ENCODE assay signal across 8 cellular contexts in the genomic region with DNA sequence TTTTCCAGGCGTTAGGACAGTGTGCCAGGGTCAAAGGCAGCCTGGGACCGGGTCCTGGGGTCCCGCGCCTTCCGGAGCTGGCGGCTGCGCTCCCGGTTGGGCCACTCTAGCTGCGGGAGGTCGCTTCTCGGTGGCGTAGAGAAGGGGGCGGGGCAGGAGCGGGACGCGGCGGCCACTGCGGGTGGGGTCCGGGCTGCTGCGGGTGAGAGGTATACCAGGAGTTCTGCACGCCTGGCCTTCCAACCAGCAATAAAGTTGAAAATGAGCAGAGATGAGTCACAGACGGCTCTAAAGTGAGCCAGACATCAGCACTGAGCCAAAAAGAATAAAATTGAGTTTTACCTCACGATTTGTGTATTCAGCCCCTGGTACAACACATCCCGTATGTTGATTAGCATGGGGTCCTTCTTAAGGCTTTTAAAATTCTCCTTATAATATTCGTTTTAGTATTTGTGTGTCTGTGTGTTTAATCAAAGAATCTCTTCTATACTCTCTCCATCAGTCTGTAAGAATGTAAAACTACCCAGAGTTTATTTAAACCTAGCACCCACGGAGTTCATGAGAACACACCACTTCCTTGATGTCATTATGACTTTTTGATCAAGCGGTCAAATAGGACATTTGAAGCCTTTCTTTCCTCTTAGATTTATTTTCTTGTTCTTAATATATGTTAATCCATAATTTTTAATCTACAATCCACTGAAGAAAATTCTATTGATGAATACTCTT. TPM values are rescaled to one million over a fixed set of nuclear protein-coding genes. Genes with fewer than 3 reads are reported as not detected.
DNase-seq lines count a peak whose midpoint lies in the region; ATAC-seq and TF ChIP-seq lines count a peak whose summit lies in the region.

Gene C1GALT1C1L (minus strand): TSS at position 108 of the 729 bp plus-strand sequence. CDS start 107 bp downstream, at position 1.

- TF ChIP-seq CTCF in colonic mucosa (IDR thresholded peaks at IDR 0.05) (no peak), liver (IDR thresholded peaks at IDR 0.05; ENCODE audit: low read depth, low read length, missing input control) (no peak)

- ATAC-seq in SK-N-SH treated with all-trans-retinoic acid at 6 μM for 48 hours = peak; percentile 94
- ATAC-seq in HG03354 (IDR thresholded peaks at IDR 0.05; ENCODE audit: poor library complexity, severe bottlenecking, unreplicated experiment) = no peak

- intact Hi-C loops in colonic mucosa (cut with DNase I) = no loop called here

- H3K27me3 ChIP-seq in colonic mucosa (no peaks in the 10 kb centered on the region), liver (ENCODE audit: control insufficient read depth in 4 of 4, insufficient read depth in 4 of 4, low read length in 3 of 4) (no peaks in the 10 kb centered on the region)

- H3K9me3 ChIP-seq in colonic mucosa = no peaks in the 10 kb centered on the region
- no peaks in the 10 kb centered on the region for H3K9me3 ChIP-seq in liver (ENCODE audit: control insufficient read depth in 4 of 4, low read length in 3 of 4)

- H3K4me3 ChIP-seq in colonic mucosa = peak within 1 kb of the TSS; percentile 31
- H3K4me3 ChIP-seq in liver (ENCODE audit: low read depth in 1 of 3, low read length in 3 of 3) = peak within 1 kb of the TSS; percentile 41 to 60 (median 49)

- H3K36me3 ChIP-seq in colonic mucosa (no peaks in the 10 kb centered on the region), liver (ENCODE audit: control insufficient read depth in 4 of 4, insufficient read depth in 3 of 4, low read depth in 1 of 4, low read length in 3 of 4) (no peaks in the 10 kb centered on the region)

- H3K4me1 ChIP-seq in colonic mucosa (no peaks in the 10 kb centered on the region), liver (ENCODE audit: control insufficient read depth in 4 of 4, insufficient read depth in 4 of 4, low read length in 3 of 4) (no peaks in the 10 kb centered on the region)

- 15% methylated on average over 27 of the region's 27 CpGs for WGBS in liver

- no peak for TF ChIP-seq RAD21 in liver (IDR thresholded peaks at IDR 0.05)

- H3K9ac ChIP-seq in colonic mucosa (ENCODE audit: low read depth in 2 of 2, low read length in 2 of 2) (peak within 1 kb of the TSS in 1 of 2 donors; percentile 2), liver (ENCODE audit: low read depth in 1 of 2, low read length in 2 of 2) (no peak within 1 kb of the TSS)

- DNase-seq in activated effector memory CD4-positive, alpha-beta T cell treated with anti-CD3 and anti-CD28 coated beads, Interleukin-2, amount 50 U/mL, for 16 hours = peak; percentile 68
- no peak for DNase-seq in activated effector memory CD4-positive, alpha-beta T cell treated with Interleukin-2 at 50 U/mL for 16 hours
- DNase-seq in colonic mucosa = peak; percentile 49
- peak; percentile 1 to 27 (median 8) for DNase-seq in stimulated activated CD4-positive, alpha-beta T cell treated with anti-CD3 and anti-CD28 coated beads, TNF-alpha, amount 100 ng/mL, for 48 hours (ENCODE audit: low read depth in 3 of 3)
- no peak for DNase-seq in effector CD8-positive, alpha-beta T cell (lab: John Stamatoyannopoulos, UW)

- H3K27ac ChIP-seq in colonic mucosa = peak within 1 kb of the TSS; percentile 2
- peak within 1 kb of the TSS in 1 of 2 donors; percentile 27 for H3K27ac ChIP-seq in liver (ENCODE audit: low read depth in 1 of 2, low read length in 2 of 2)

TF ChIP-seq in SK-N-SH treated with all-trans-retinoic acid at 6 μM for 48 hours, 23 proteins besides CTCF, POLR2A, EP300 and RAD21 (continues in another document):
- no peak for TF ChIP-seq ZFP3 (CRISPR knock-in tag; IDR thresholded peaks at IDR 0.05)
- TF ChIP-seq ARNTL (CRISPR knock-in tag; IDR thresholded peaks at IDR 0.05; ENCODE audit: borderline replicate concordance, low read depth) = no peak
- no peak for TF ChIP-seq PPARA (CRISPR knock-in tag; IDR thresholded peaks at IDR 0.05; ENCODE audit: borderline replicate concordance)
- no peak for TF ChIP-seq ZNF8 (CRISPR knock-in tag; IDR thresholded peaks at IDR 0.05)
- TF ChIP-seq TOX (CRISPR knock-in tag; IDR thresholded peaks at IDR 0.05; ENCODE audit: borderline replicate concordance) = no peak
- TF ChIP-seq, protein P1, sequence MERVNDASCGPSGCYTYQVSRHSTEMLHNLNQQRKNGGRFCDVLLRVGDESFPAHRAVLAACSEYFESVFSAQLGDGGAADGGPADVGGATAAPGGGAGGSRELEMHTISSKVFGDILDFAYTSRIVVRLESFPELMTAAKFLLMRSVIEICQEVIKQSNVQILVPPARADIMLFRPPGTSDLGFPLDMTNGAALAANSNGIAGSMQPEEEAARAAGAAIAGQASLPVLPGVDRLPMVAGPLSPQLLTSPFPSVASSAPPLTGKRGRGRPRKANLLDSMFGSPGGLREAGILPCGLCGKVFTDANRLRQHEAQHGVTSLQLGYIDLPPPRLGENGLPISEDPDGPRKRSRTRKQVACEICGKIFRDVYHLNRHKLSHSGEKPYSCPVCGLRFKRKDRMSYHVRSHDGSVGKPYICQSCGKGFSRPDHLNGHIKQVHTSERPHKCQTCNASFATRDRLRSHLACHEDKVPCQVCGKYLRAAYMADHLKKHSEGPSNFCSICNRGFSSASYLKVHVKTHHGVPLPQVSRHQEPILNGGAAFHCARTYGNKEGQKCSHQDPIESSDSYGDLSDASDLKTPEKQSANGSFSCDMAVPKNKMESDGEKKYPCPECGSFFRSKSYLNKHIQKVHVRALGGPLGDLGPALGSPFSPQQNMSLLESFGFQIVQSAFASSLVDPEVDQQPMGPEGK (CRISPR knock-in tag; IDR thresholded peaks at IDR 0.05; ENCODE audit: borderline replicate concordance) = peak; percentile 62; the same call in 1 of the 2 replicates
- TF ChIP-seq SNAI2 (CRISPR knock-in tag; IDR thresholded peaks at IDR 0.05) = 0 out of 2 replicates have a peak, but pooled peaks have one; percentile 27
- no peak for TF ChIP-seq CSRNP3 (CRISPR knock-in tag; IDR thresholded peaks at IDR 0.05)
- TF ChIP-seq ISL1 (CRISPR knock-in tag; IDR thresholded peaks at IDR 0.05) = peak; percentile 13; the same call in 1 of the 2 replicates
- no peak for TF ChIP-seq RARB (CRISPR knock-in tag; IDR thresholded peaks at IDR 0.05)
- TF ChIP-seq GLIS3 (CRISPR knock-in tag; IDR thresholded peaks at IDR 0.05) = no peak

TF ChIP-seq in liver, 16 proteins besides CTCF, POLR2A, EP300 and RAD21:
- TF ChIP-seq JUND (IDR thresholded peaks at IDR 0.05) (no peak), GABPA (IDR thresholded peaks at IDR 0.05 in 1 of 2, conservative IDR thresholded peaks at IDR 0.05 in 1 of 2) (no peak), ZBTB33 (IDR thresholded peaks at IDR 0.05) (no peak), NR2F2 (IDR thresholded peaks at IDR 0.05) (peak; percentile 38), EGR1 (IDR thresholded peaks at IDR 0.05; ENCODE audit: low read depth in 2 of 2) (no peak), HNF4A (conservative IDR thresholded peaks at IDR 0.05) (no peak)

RNA-seq across cellular contexts. Expression of gene C1GALT1C1L, which starts in this region (rescaled TPM):
- total RNA-seq in colonic mucosa (under 1 TPM; 0.22 to 0.27 TPM), liver (under 1 TPM; 0.17 to 0.33 TPM)
- polyA plus RNA-seq in liver = under 1 TPM in 1 of 2 donors, not detected in 1; 0.07 TPM

Comparison
In these comparisons a context has a peak if more than half of its experiments do, and no peak if none do; other contexts are left out.
1. DNase-seq: peak in activated effector memory CD4-positive, alpha-beta T cell treated with anti-CD3 and anti-CD28 coated beads, Interleukin-2, amount 50 U/mL, for 16 hours (single experiment) and stimulated activated CD4-positive, alpha-beta T cell treated with anti-CD3 and anti-CD28 coated beads, TNF-alpha, amount 100 ng/mL, for 48 hours (3 of 3); none in activated effector memory CD4-positive, alpha-beta T cell treated with Interleukin-2 at 50 U/mL for 16 hours (single experiment) and effector CD8-positive, alpha-beta T cell (single experiment).
2. Peak in DNase-seq, H3K4me3 ChIP-seq and H3K27ac ChIP-seq in colonic mucosa; RNA of the gene not detected or under 1 TPM.